ENCODE assay signal across 8 cellular contexts in the genomic region with DNA sequence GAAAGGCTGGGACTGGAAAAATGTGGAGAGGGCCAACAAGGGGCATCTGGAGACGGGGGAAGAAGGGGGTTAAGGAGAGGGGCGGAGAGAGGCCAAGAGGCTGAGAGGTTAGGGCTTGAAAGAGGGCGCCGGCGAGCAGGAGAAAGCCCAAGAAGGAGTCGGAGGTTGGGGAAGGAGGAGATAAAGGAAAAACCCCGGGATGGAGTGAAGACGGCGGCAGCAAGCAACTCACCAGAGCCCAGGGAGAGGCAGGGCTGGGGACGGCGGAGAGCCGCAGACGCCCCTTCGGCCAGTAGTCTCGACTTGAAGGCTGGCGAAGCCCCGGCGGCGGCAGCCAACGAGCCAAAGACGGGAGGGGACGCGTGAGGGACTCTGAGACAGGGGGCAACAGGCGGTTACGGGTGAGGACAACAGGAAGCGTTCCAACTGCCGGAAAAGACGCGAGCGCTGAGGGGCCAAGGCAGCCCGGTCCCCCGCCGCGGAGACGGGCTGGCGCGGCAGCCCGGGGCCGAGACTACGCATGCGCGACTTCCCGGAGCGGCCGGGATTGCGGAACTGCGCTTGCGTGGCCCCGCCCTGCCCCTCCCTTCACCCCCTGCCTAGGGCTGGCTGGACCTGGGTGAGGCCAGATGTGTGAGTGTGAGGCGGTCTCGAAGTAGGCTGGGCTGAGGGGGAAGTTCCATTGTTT. TPM values are rescaled to one million over a fixed set of nuclear protein-coding genes. Genes with fewer than 3 reads are reported as not detected.
DNase-seq lines count a peak whose midpoint lies in the region; ATAC-seq and TF ChIP-seq lines count a peak whose summit lies in the region.

A gene (minus strand): TSS at position 522 of the 688 bp plus-strand sequence. CDS start 7,277 bp downstream, outside the sequence.

- no peaks in the 10 kb centered on the region for H3K27me3 ChIP-seq in spleen (replicated peaks in 1 of 7)

- intact Hi-C loops in spleen (cut with DNase I; ENCODE audit: low total_unique reads), result loop anchor here (10.0 kb wide), 1 partner anchor 48 kb away; a partner anchor contains a TSS

- H3K9me3 ChIP-seq in spleen, result no peaks in the 10 kb centered on the region

- 0 to 1% (median 0%) methylated on average over 42 to 51 of the region's 51 CpGs for WGBS in spleen, 5 donors

- peak within 1 kb of the TSS; percentile 98 for H3K27ac ChIP-seq in caudate nucleus (ENCODE audit: low read depth, low read length)
- peak within 1 kb of the TSS; percentile 86 to 97 (median 94) for H3K27ac ChIP-seq in spleen

- CTCF ChIA-PET in AG04449 (lab: Yijun Ruan, JAX), result interaction anchor here (1.6 kb wide), 1 partner anchor 33 kb away, joined by 4 read pairs; no protein-coding TSS in a partner anchor

- ATAC-seq in GM19023 (IDR thresholded peaks at IDR 0.05; ENCODE audit: unreplicated experiment), result peak; percentile 84
- ATAC-seq in HG03342 (IDR thresholded peaks at IDR 0.05; ENCODE audit: unreplicated experiment), result peak; percentile 77

- peak in 2 of 3 donors; percentile 82 to 95 for TF ChIP-seq POLR2A in spleen (IDR thresholded peaks at IDR 0.05)

- H3K36me3 ChIP-seq in spleen, result no peaks in the 10 kb centered on the region

- no peak for TF ChIP-seq CTCF in AG04449 (IDR thresholded peaks at IDR 0.05; ENCODE audit: insufficient read depth, low read length, missing control alignments)
- TF ChIP-seq CTCF in spleen (IDR thresholded peaks at IDR 0.05 in 8 of 11, conservative IDR thresholded peaks at IDR 0.05 in 3 of 11), result peak in 1 of 11 experiments; percentile 18

- DNase-seq in AG04449 (ENCODE audit: low read depth, low spot score), result no peak
- peak; percentile 72 for DNase-seq in NCI-H345 treated with DMSO at 0.1 percent for 48 hours (lab: John Stamatoyannopoulos, UW; ENCODE audit: unreplicated experiment)
- DNase-seq in activated CD4-positive, CD25-positive, alpha-beta regulatory T cell (lab: John Stamatoyannopoulos, UW), result peak; percentile 84 to 88 (median 88)
- DNase-seq in caudate nucleus (lab: John Stamatoyannopoulos, UW), result peak in 60 of 61 donors; percentile 34 to 92 (median 80)
- DNase-seq in inferior parietal cortex (ENCODE audit: extremely low spot score), result peak; percentile 86
- DNase-seq in spleen, result peak; percentile 98

- H3K4me3 ChIP-seq in AG04449 (ENCODE audit: low read depth, low read length) (peak within 1 kb of the TSS; percentile 98), spleen (peak within 1 kb of the TSS; percentile 63 to 93 (median 78))

- peaks cover 34 to 69% (median 48%) of the 10 kb centered on the region in 6 donors for H3K4me1 ChIP-seq in spleen

- POLR2A ChIA-PET in AG04449 (lab: Yijun Ruan, JAX), result no interaction called here

RNA-seq across cellular contexts. Expression of the gene that starts here (rescaled TPM):
- 10 to 100 TPM; 30.5 to 51.8 (median 38.7) TPM for total RNA-seq in spleen
- 10 to 100 TPM; 16.4 to 26.6 (median 19.6) TPM for polyA plus RNA-seq in spleen
